ENCODE assay signal across 16 cellular contexts in genomic region chr3:170063691-170064090, GRCh38. TPM values are rescaled to one million over a fixed set of nuclear protein-coding genes. Genes with fewer than 3 reads are reported as not detected.
DNase-seq lines count a peak whose midpoint lies in the region; ATAC-seq and TF ChIP-seq lines count a peak whose summit lies in the region.
"Had no signal": no experiment of that assay in that cellular context is flagged by ENCODE, and none has a peak within 500 bp of the region (broad histone marks: within the 10 kb centered on the region; RNA-seq: fewer than 3 reads in every experiment).

No MANE protein-coding gene starts in this region.

- H3K9me2 ChIP-seq in DOHH2 (replicated peaks; ENCODE audit: control insufficient read depth, low read length) (no peaks in the 10 kb centered on the region), OCI-LY7 (ENCODE audit: insufficient read depth, low read length) (no peaks in the 10 kb centered on the region), Karpas-422 (replicated peaks; ENCODE audit: insufficient read depth, low read length) (no peaks in the 10 kb centered on the region)

- H3K9me3 Mint-ChIP-seq in activated B cell treated with CpG ODN at 0.5 μM for 24 hours (no peaks in the 10 kb centered on the region), memory B cell (no peaks in the 10 kb centered on the region)
- H3K9me3 Mint-ChIP-seq: CD4-positive, alpha-beta memory T cell had no signal

- no peak overlapping the region for H2AFZ ChIP-seq in OCI-LY7 (ENCODE audit: low read length)
- no peak overlapping the region for H2AFZ ChIP-seq in Karpas-422 (ENCODE audit: low read length)
- H2AFZ ChIP-seq: GM23248 had no signal

- intact Hi-C loops in OCI-LY7 (cut with micrococcal nuclease; ENCODE audit: unreplicated experiment) (no loop called here), activated B cell treated with CpG ODN at 0.5 μM for 24 hours (cut with micrococcal nuclease) (no loop called here), left cardiac atrium (cut with DNase I) (no loop called here)

- H3K4me3 Mint-ChIP-seq in activated B cell treated with CpG ODN at 0.5 μM for 24 hours = no peak overlapping the region
- H3K4me3 Mint-ChIP-seq in memory B cell = peak overlapping the region; percentile 47
- H3K4me3 Mint-ChIP-seq: B cell; CD4-positive, alpha-beta memory T cell had no signal

- no peaks in the 10 kb centered on the region for H3K9me3 ChIP-seq in DOHH2 (ENCODE audit: control insufficient read depth, insufficient read depth, low read length)
- H3K9me3 ChIP-seq in OCI-LY7 (ENCODE audit: low read length) = no peaks in the 10 kb centered on the region
- no peaks in the 10 kb centered on the region for H3K9me3 ChIP-seq in Karpas-422 (ENCODE audit: low read length)

- H3K27ac ChIP-seq in DOHH2 (ENCODE audit: low read depth, low read length) (no peak overlapping the region), OCI-LY7 (ENCODE audit: low read depth, low read length, poor library complexity, severe bottlenecking) (peak overlapping the region; percentile 94), Karpas-422 (ENCODE audit: low read length) (no peak overlapping the region)
- H3K27ac ChIP-seq: C4-2B, GM23248 had no signal

- DNase-seq in OCI-LY7 (ENCODE audit: low spot score) (peak; percentile 90), activated B cell treated with CpG ODN at 0.5 μM for 24 hours (no peak), memory B cell (ENCODE audit: low spot score in 2 of 2) (no peak), left cardiac atrium (no peak), NOMO-1 (lab: John Stamatoyannopoulos, UW; ENCODE audit: unreplicated experiment in 2 of 2) (no peak), Karpas-422 (no peak), GM10248 (ENCODE audit: extremely low spot score) (no peak)
- DNase-seq: Calu3; CD4-positive, alpha-beta memory T cell; DMS79 treated with DMSO at 0.1 percent for 48 hours; EL; GM23248; HCEC 1CT had no signal

- H3K36me3 Mint-ChIP-seq in activated B cell treated with CpG ODN at 0.5 μM for 24 hours (ENCODE audit: low read depth) (peaks cover 39% of the 10 kb centered on the region), memory B cell (peaks cover 15% of the 10 kb centered on the region)

- H3K4me2 ChIP-seq in DOHH2 (ENCODE audit: low read length) (peak overlapping the region; percentile 33), OCI-LY7 (ENCODE audit: low read length) (peak overlapping the region; percentile 73), Karpas-422 (ENCODE audit: low read depth, low read length, poor library complexity, severe bottlenecking) (no peak overlapping the region)

- H3K27ac Mint-ChIP-seq in activated B cell treated with CpG ODN at 0.5 μM for 24 hours (peak overlapping the region; percentile 56), memory B cell (no peak overlapping the region)
- H3K27ac Mint-ChIP-seq: B cell; CD4-positive, alpha-beta memory T cell had no signal

- H4K20me1 ChIP-seq in DOHH2 (ENCODE audit: control insufficient read depth, insufficient read depth, low read depth, low read length) (no peaks in the 10 kb centered on the region), OCI-LY7 (ENCODE audit: insufficient read depth, low read length) (no peaks in the 10 kb centered on the region), Karpas-422 (ENCODE audit: insufficient read depth, low read depth, low read length) (no peaks in the 10 kb centered on the region)

- H3K36me3 ChIP-seq in DOHH2 (ENCODE audit: control insufficient read depth, low read length) (no peaks in the 10 kb centered on the region), OCI-LY7 (ENCODE audit: insufficient read depth, low read length) (peaks cover 57% of the 10 kb centered on the region), Karpas-422 (ENCODE audit: insufficient read depth, low read length) (peaks cover 3% of the 10 kb centered on the region; the same call in 1 of the 2 replicates)

- BruUV-seq in OCI-LY7 (replicated peaks; lab: Mats Ljungman, UMichigan) = TSS peak; percentile 3

- peaks cover under 1% of the 10 kb centered on the region; the same call in 1 of the 2 replicates for H3F3A ChIP-seq in DOHH2 (ENCODE audit: control insufficient read depth, insufficient read depth)

- peaks cover 18% of the 10 kb centered on the region for H3K4me1 ChIP-seq in DOHH2 (ENCODE audit: control insufficient read depth, low read length)
- peaks cover 54% of the 10 kb centered on the region for H3K4me1 ChIP-seq in OCI-LY7 (ENCODE audit: insufficient read depth, low read length, poor library complexity, severe bottlenecking)
- peaks cover 19% of the 10 kb centered on the region for H3K4me1 ChIP-seq in Karpas-422 (ENCODE audit: low read length)

- H3K79me2 ChIP-seq in DOHH2 (ENCODE audit: control insufficient read depth, low read length) (no peaks in the 10 kb centered on the region), OCI-LY7 (ENCODE audit: insufficient read depth, low read depth, low read length) (peaks cover 48% of the 10 kb centered on the region; the same call in 1 of the 2 replicates), Karpas-422 (ENCODE audit: low read length) (peaks cover 20% of the 10 kb centered on the region)

- TF ChIP-seq CTCF in DOHH2 (IDR thresholded peaks at IDR 0.05; ENCODE audit: low read depth, low read length, poor library complexity, severe bottlenecking) (no peak), OCI-LY7 (conservative IDR thresholded peaks at IDR 0.05; ENCODE audit: low read length) (no peak), activated B cell treated with CpG ODN at 0.5 μM for 24 hours (IDR thresholded peaks at IDR 0.05) (no peak), GM10248 (IDR thresholded peaks at IDR 0.05; ENCODE audit: control extremely low read depth, extremely low read depth, low read depth, missing control alignments) (no peak)

- CTCF ChIA-PET in OCI-LY7 (lab: Charles Lee; ENCODE audit: unreplicated experiment) (interaction anchor here (1.5 kb wide), 1 partner anchor 15 kb away, joined by 3 read pairs; no protein-coding TSS in a partner anchor), activated B cell treated with CpG ODN at 0.5 μM for 24 hours (lab: Charles Lee) (no interaction called here), GM10248 (lab: Yijun Ruan, JAX) (interaction anchor here (1.2 kb wide), 1 partner anchor 9 kb away, joined by 3 read pairs; no protein-coding TSS in a partner anchor)

- no peak for ATAC-seq in activated B cell treated with CpG ODN at 0.5 μM for 24 hours (ENCODE audit: low read depth)
- peak; percentile 73 for ATAC-seq in memory B cell (ENCODE audit: low read depth)
- no peak for ATAC-seq in left cardiac atrium

- peaks cover 3% of the 10 kb centered on the region for H3K4me1 Mint-ChIP-seq in activated B cell treated with CpG ODN at 0.5 μM for 24 hours
- peaks cover 8% of the 10 kb centered on the region for H3K4me1 Mint-ChIP-seq in memory B cell

- POLR2A ChIA-PET in OCI-LY7 (lab: Charles Lee) (interaction anchor here (0.6 to 3.9 kb wide), 8 partner anchors 11 to 131 kb away, joined by 3 to 26 read pairs (median 5); no protein-coding TSS in a partner anchor), activated B cell treated with CpG ODN at 0.5 μM for 24 hours (lab: Charles Lee) (interaction anchor here (0.9 to 1.1 kb wide), 2 partner anchors 198 to 292 kb away, joined by 3 to 4 read pairs; no protein-coding TSS in a partner anchor), GM10248 (lab: Yijun Ruan, JAX) (interaction anchor here (0.7 kb wide), 1 partner anchor 9 kb away, joined by 4 read pairs; no protein-coding TSS in a partner anchor)

- no peak overlapping the region for H3K4me3 ChIP-seq in DOHH2 (ENCODE audit: low read length)
- H3K4me3 ChIP-seq in OCI-LY7 (ENCODE audit: low read depth, low read length, poor library complexity, severe bottlenecking) = peak overlapping the region; percentile 41
- H3K4me3 ChIP-seq in Karpas-422 (ENCODE audit: low read length) = no peak overlapping the region
- H3K4me3 ChIP-seq: GM23248 had no signal

- no peak overlapping the region for H3K9ac ChIP-seq in Karpas-422 (ENCODE audit: low read length)
- H3K9ac ChIP-seq: GM23248 had no signal

- H3K27me3 ChIP-seq in DOHH2 (ENCODE audit: control insufficient read depth, low read length) = no peaks in the 10 kb centered on the region
- H3K27me3 ChIP-seq in Karpas-422 (ENCODE audit: low read length) = no peaks in the 10 kb centered on the region

- H3K27me3 Mint-ChIP-seq in activated B cell treated with CpG ODN at 0.5 μM for 24 hours = no peaks in the 10 kb centered on the region
- H3K27me3 Mint-ChIP-seq in memory B cell = no peaks in the 10 kb centered on the region
- H3K27me3 Mint-ChIP-seq: B cell; CD4-positive, alpha-beta memory T cell had no signal

RNA-seq across cellular contexts. Expression of gene GPR160, which starts 25.9 kb away (rescaled TPM):
- total RNA-seq in OCI-LY7 (2014; rRNA removed; shearing (Covaris generic)) = 90.5 and 108 TPM in 2 replicates
- total RNA-seq in OCI-LY7 (2022) (115 and 117 TPM in 2 replicates), activated B cell treated with CpG ODN at 0.5 μM for 24 hours (63.2 and 65.5 TPM in 2 replicates), left cardiac atrium (1 to 10 TPM; 1.3 to 1.6 TPM)
- total RNA-seq in Karpas-422 (2014; rRNA removed; shearing (Covaris generic); ENCODE audit: low replicate concordance) = 67.6 and 94.6 TPM in 2 replicates

Comparison
In these comparisons a context has a peak if more than half of its experiments do, and no peak if none do; other contexts are left out.
1. RNA of gene GPR160, which starts 25.9 kb away (total RNA-seq): 90.5 to 117 TPM in OCI-LY7, 67.6 to 94.6 TPM in Karpas-422 and 63.2 to 65.5 TPM in activated B cell treated with CpG ODN at 0.5 μM for 24 hours; 1.3 to 1.6 TPM in left cardiac atrium; every median in the first group is over 10 times any median in the second.